10 cellular contexts compared by ENCODE assay signal in the genomic region with DNA sequence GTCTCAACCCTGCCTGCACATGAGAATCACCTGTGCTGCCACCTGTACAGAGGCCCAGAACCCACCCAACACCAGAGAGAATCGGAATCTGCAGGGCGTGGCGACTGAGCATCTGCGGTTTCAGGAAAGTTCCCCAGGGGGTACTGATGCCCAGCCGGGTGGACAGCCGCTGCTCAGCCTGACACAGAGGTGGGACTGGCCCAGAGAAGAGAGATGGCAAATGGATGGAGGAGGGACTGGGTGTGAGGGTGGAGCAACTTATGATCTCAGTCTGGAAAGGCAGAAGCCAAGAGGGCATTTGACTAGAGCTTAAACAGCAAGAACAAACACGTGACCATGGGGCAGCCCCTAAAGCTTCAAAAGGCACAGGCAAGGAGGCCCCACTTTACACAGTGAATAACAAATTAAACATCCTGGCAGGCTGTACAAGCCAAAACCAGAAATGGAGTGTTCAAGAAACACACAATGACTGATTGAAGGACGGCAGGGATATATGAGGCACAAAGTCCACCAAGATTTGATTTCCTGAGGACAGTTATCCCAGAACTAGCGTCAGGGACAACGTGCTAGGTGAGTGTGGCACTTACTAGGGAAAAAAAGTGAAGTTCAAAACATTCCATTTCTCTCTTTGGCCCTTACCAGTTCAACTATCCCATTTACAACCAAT. TPM values are rescaled to one million over a fixed set of nuclear protein-coding genes. Genes with fewer than 3 reads are reported as not detected.
A peak's percentile ranks its signal among the peaks of the same experiment; 100 is the strongest.
DNase-seq lines count a peak whose midpoint lies in the region; ATAC-seq and TF ChIP-seq lines count a peak whose summit lies in the region.
"Had no signal": no experiment of that assay in that cellular context is flagged by ENCODE, and none has a peak within 500 bp of the region (broad histone marks: within the 10 kb centered on the region; RNA-seq: fewer than 3 reads in every experiment).

No MANE protein-coding gene starts in this region.

- DNase-seq in HFFc6, result no peak
- DNase-seq in activated naive CD8-positive, alpha-beta T cell treated with anti-CD3 and anti-CD28 coated beads for 36 hours, result peak; percentile 64
- no peak for DNase-seq in natural killer cell treated with Interleukin-12 subunit alpha and Interleukin-12 subunit beta and Interleukin-15 and Interleukin-18, amount 100 ng/mL, for 72 hours (ENCODE audit: low spot score)
- no peak for DNase-seq in uterus
- DNase-seq in LoVo (ENCODE audit: low spot score), result no peak
- DNase-seq: DMS153 had no signal

- H3K36me3 ChIP-seq in BLaER1 treated with 17β-estradiol and CSF1 and Interleukin-3, amounts not matched to agents 10 nM and 100 nM, result peaks cover 26 to 67% (median 56%) of the 10 kb centered on the region in 11 experiments
- no peaks in the 10 kb centered on the region for H3K36me3 ChIP-seq in uterus

- intact Hi-C loops in uterus (cut with DNase I; ENCODE audit: low total_unique reads), result no loop called here

- H3K4me1 Mint-ChIP-seq in HFFc6 (ENCODE audit: low read depth), result peaks cover 41% of the 10 kb centered on the region
- peaks cover 71% of the 10 kb centered on the region for H3K4me1 Mint-ChIP-seq in activated naive CD8-positive, alpha-beta T cell treated with anti-CD3 and anti-CD28 coated beads for 36 hours
- peaks cover 56 to 59% of the 10 kb centered on the region in 2 donors for H3K4me1 Mint-ChIP-seq in natural killer cell treated with Interleukin-12 subunit alpha and Interleukin-12 subunit beta and Interleukin-15 and Interleukin-18, amount 100 ng/mL, for 72 hours (ENCODE audit: low read depth in 2 of 2)

- TF ChIP-seq POLR2A in uterus (IDR thresholded peaks at IDR 0.05), result no peak

- H3K9me3 Mint-ChIP-seq in HFFc6, result no peaks in the 10 kb centered on the region
- no peaks in the 10 kb centered on the region for H3K9me3 Mint-ChIP-seq in activated naive CD8-positive, alpha-beta T cell treated with anti-CD3 and anti-CD28 coated beads for 36 hours
- H3K9me3 Mint-ChIP-seq in natural killer cell treated with Interleukin-12 subunit alpha and Interleukin-12 subunit beta and Interleukin-15 and Interleukin-18, amount 100 ng/mL, for 72 hours, result no peaks in the 10 kb centered on the region

- peak overlapping the region; percentile 32; the same call in 1 of the 2 replicates for H3K4me3 Mint-ChIP-seq in HFFc6
- peak overlapping the region; percentile 99 for H3K4me3 Mint-ChIP-seq in activated naive CD8-positive, alpha-beta T cell treated with anti-CD3 and anti-CD28 coated beads for 36 hours
- peak overlapping the region; percentile 63 for H3K4me3 Mint-ChIP-seq in natural killer cell treated with Interleukin-12 subunit alpha and Interleukin-12 subunit beta and Interleukin-15 and Interleukin-18, amount 100 ng/mL, for 72 hours

- H3K36me3 Mint-ChIP-seq in HFFc6 (ENCODE audit: low read depth), result peaks cover 26% of the 10 kb centered on the region
- peaks cover 50% of the 10 kb centered on the region for H3K36me3 Mint-ChIP-seq in activated naive CD8-positive, alpha-beta T cell treated with anti-CD3 and anti-CD28 coated beads for 36 hours
- peaks cover 7% of the 10 kb centered on the region for H3K36me3 Mint-ChIP-seq in natural killer cell treated with Interleukin-12 subunit alpha and Interleukin-12 subunit beta and Interleukin-15 and Interleukin-18, amount 100 ng/mL, for 72 hours

- no peak overlapping the region for H3K4me3 ChIP-seq in BLaER1 treated with 17β-estradiol and CSF1 and Interleukin-3, amounts not matched to agents 10 nM and 100 nM
- H3K4me3 ChIP-seq in uterus, result no peak overlapping the region

- no peak overlapping the region for H3K27ac ChIP-seq in BLaER1 treated with 17β-estradiol and CSF1 and Interleukin-3, amounts not matched to agents 10 nM and 100 nM
- H3K27ac ChIP-seq in uterus, result no peak overlapping the region
- H3K27ac ChIP-seq: neutrophil had no signal

- H3K4me1 ChIP-seq in BLaER1 treated with 17β-estradiol and CSF1 and Interleukin-3, amounts not matched to agents 10 nM and 100 nM, result peaks cover 77 to 88% (median 82%) of the 10 kb centered on the region in 10 experiments
- peaks cover 10 to 15% of the 10 kb centered on the region in 2 donors for H3K4me1 ChIP-seq in uterus

- no peaks in the 10 kb centered on the region for H3K27me3 ChIP-seq in BLaER1 treated with 17β-estradiol and CSF1 and Interleukin-3, amounts not matched to agents 10 nM and 100 nM
- H3K27me3 ChIP-seq in uterus, result no peaks in the 10 kb centered on the region
- H3K27me3 ChIP-seq: neutrophil had no signal

- peak overlapping the region in 9 of 11 experiments; percentile 15 to 96 (median 38); a peak in 13 of 22 replicates for H3K9ac ChIP-seq in BLaER1 treated with 17β-estradiol and CSF1 and Interleukin-3, amounts not matched to agents 10 nM and 100 nM

- H3K9me3 ChIP-seq in BLaER1 treated with 17β-estradiol and CSF1 and Interleukin-3, amounts not matched to agents 10 nM and 100 nM (replicated peaks in 1 of 11), result no peaks in the 10 kb centered on the region
- H3K9me3 ChIP-seq in uterus, result no peaks in the 10 kb centered on the region
- H3K9me3 ChIP-seq: neutrophil had no signal

- peak overlapping the region; percentile 66 for H3K27ac Mint-ChIP-seq in HFFc6
- H3K27ac Mint-ChIP-seq in activated naive CD8-positive, alpha-beta T cell treated with anti-CD3 and anti-CD28 coated beads for 36 hours, result peak overlapping the region; percentile 96
- peak overlapping the region; percentile 92 to 94 for H3K27ac Mint-ChIP-seq in natural killer cell treated with Interleukin-12 subunit alpha and Interleukin-12 subunit beta and Interleukin-15 and Interleukin-18, amount 100 ng/mL, for 72 hours

- ATAC-seq in natural killer cell treated with Interleukin-12 subunit alpha and Interleukin-12 subunit beta and Interleukin-15 and Interleukin-18, amount 100 ng/mL, for 72 hours, result no peak
- no peak for ATAC-seq in GM19467 (IDR thresholded peaks at IDR 0.05; ENCODE audit: unreplicated experiment)
- no peak for ATAC-seq in HG03175 (IDR thresholded peaks at IDR 0.05; ENCODE audit: unreplicated experiment)

- H3K4me2 ChIP-seq in BLaER1 treated with 17β-estradiol and CSF1 and Interleukin-3, amounts not matched to agents 10 nM and 100 nM, result peak overlapping the region in 10 of 11 experiments; percentile 89 to 100 (median 98); a peak in 20 of 22 replicates

- TF ChIP-seq CTCF in HFFc6 (IDR thresholded peaks at IDR 0.05) (no peak), uterus (IDR thresholded peaks at IDR 0.05) (no peak)

- no peaks in the 10 kb centered on the region; the same call in 1 of the 2 replicates for H3K27me3 Mint-ChIP-seq in HFFc6 (ENCODE audit: insufficient read depth)
- H3K27me3 Mint-ChIP-seq in activated naive CD8-positive, alpha-beta T cell treated with anti-CD3 and anti-CD28 coated beads for 36 hours, result no peaks in the 10 kb centered on the region
- no peaks in the 10 kb centered on the region for H3K27me3 Mint-ChIP-seq in natural killer cell treated with Interleukin-12 subunit alpha and Interleukin-12 subunit beta and Interleukin-15 and Interleukin-18, amount 100 ng/mL, for 72 hours

- H4K20me1 ChIP-seq in BLaER1 treated with 17β-estradiol and CSF1 and Interleukin-3, amounts not matched to agents 10 nM and 100 nM, result peaks cover 65 to 83% (median 77%) of the 10 kb centered on the region in 11 experiments

RNA-seq across cellular contexts. Expression of gene RANBP3, which starts 3.1 kb away (rescaled TPM):
- 10 to 100 TPM; 57.6 to 80.9 (median 70.4) TPM for total RNA-seq in HFFc6 (2021; fragmentation: NEBNext Ultra II Directional; extraction: Animal tissue kit (Norgen Biotek cat#: 25700))
- total RNA-seq in activated naive CD8-positive, alpha-beta T cell treated with anti-CD3 and anti-CD28 coated beads for 36 hours, result 100 to 1,000 TPM in 1 of 2 experiments, 10 to 100 TPM in 1; 94.0 to 109 TPM
- 100 to 1,000 TPM in 1 of 2 donors, 10 to 100 TPM in 1; 96.5 to 119 TPM for total RNA-seq in natural killer cell treated with Interleukin-12 subunit alpha and Interleukin-12 subunit beta and Interleukin-15 and Interleukin-18, amount 100 ng/mL, for 72 hours
- 10 to 100 TPM; 40.9 to 98.1 (median 48.5) TPM for total RNA-seq in uterus

Comparison
In these comparisons a context has a peak if more than half of its experiments do, and no peak if none do; other contexts are left out.
1. H3K4me3 Mint-ChIP-seq: peak in every context shown above with its lines; median percentile 99 in activated naive CD8-positive, alpha-beta T cell treated with anti-CD3 and anti-CD28 coated beads for 36 hours; 63 in natural killer cell treated with Interleukin-12 subunit alpha and Interleukin-12 subunit beta and Interleukin-15 and Interleukin-18, amount 100 ng/mL, for 72 hours; 32 in HFFc6.